ENCODE assay signal across 17 cellular contexts in the genomic region with DNA sequence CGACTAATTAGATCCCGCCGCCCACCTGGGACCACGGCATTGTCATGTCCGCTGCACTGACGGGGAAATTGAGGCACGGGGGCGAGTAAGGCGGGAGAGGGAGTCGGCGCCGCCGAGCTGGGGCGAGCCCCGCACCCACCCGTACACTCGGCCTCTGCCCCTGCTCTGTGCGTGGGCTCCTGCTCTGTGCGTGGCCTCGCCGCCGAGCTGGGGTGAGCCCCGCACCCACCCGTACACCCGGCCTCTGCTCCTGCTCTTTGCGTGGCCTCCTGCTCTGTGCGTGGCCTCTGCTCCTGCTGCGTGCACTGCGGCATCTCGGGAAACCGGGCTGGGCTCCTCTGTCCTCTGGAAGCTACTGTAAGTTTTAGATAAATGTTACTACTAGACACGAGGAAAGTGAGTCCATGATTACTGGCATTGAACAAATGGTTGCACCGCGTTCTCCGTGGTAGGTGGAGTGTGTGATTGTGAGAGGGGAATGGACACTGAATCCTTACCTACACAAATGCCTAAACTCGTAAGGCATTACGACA. TPM values are rescaled to one million over a fixed set of nuclear protein-coding genes. Genes with fewer than 3 reads are reported as not detected.
"Had no signal": no experiment of that assay in that cellular context is flagged by ENCODE, and none has a peak within 500 bp of the region (broad histone marks: within the 10 kb centered on the region; RNA-seq: fewer than 3 reads in every experiment).

No MANE protein-coding gene starts in this region.

- H3K4me1 Mint-ChIP-seq: activated CD4-positive, alpha-beta T cell treated with anti-CD3 and anti-CD28 coated beads, Interleukin-2, amount 10 ng/mL, durations not matched to agents 7 days and 5 days had no signal

- H3K27ac ChIP-seq: ovary, thyroid gland had no signal

- H3K9me3 ChIP-seq: ovary, SK-N-SH, thyroid gland had no signal

- H3K4me3 ChIP-seq: ovary, thyroid gland had no signal

- H3K36me3 ChIP-seq: ovary had no signal

- H3K27me3 Mint-ChIP-seq: activated CD4-positive, alpha-beta T cell treated with anti-CD3 and anti-CD28 coated beads, Interleukin-2, amount 10 ng/mL, durations not matched to agents 7 days and 5 days; natural killer cell treated with Interleukin-12 subunit alpha and Interleukin-12 subunit beta and Interleukin-15 and Interleukin-18, amount 100 ng/mL, for 72 hours had no signal

- H3K9me3 Mint-ChIP-seq: activated CD4-positive, alpha-beta T cell treated with anti-CD3 and anti-CD28 coated beads, Interleukin-2, amount 10 ng/mL, durations not matched to agents 7 days and 5 days; natural killer cell treated with Interleukin-12 subunit alpha and Interleukin-12 subunit beta and Interleukin-15 and Interleukin-18, amount 100 ng/mL, for 72 hours; T-helper 1 cell treated with Interleukin-12 subunit alpha and Interleukin-12 subunit beta and Interleukin-4 antibody, amounts not matched to agents 30 μg/mL and 1 μg/mL, for 36 hours had no signal

- H3K27ac Mint-ChIP-seq: activated CD4-positive, alpha-beta T cell treated with anti-CD3 and anti-CD28 coated beads, Interleukin-2, amount 10 ng/mL, durations not matched to agents 7 days and 5 days; natural killer cell treated with Interleukin-12 subunit alpha and Interleukin-12 subunit beta and Interleukin-15 and Interleukin-18, amount 100 ng/mL, for 72 hours; T-helper 1 cell treated with Interleukin-12 subunit alpha and Interleukin-12 subunit beta and Interleukin-4 antibody, amounts not matched to agents 30 μg/mL and 1 μg/mL, for 36 hours had no signal

- H3K27me3 ChIP-seq: ovary, thyroid gland had no signal

- DNase-seq: activated CD4-positive, alpha-beta T cell treated with anti-CD3 and anti-CD28 coated beads, Interleukin-2, amount 10 ng/mL, durations not matched to agents 7 days and 5 days; activated CD4-positive, CD25-positive, alpha-beta regulatory T cell; activated effector memory CD4-positive, alpha-beta T cell treated with anti-CD3 and anti-CD28 coated beads, Interleukin-2, amount 50 U/mL, for 16 hours; central memory CD4-positive, alpha-beta T cell; cortex of kidney; effector CD8-positive, alpha-beta T cell; hippocampal formation; SK-N-SH; stimulated activated CD4-positive, alpha-beta T cell treated with anti-CD3 and anti-CD28 coated beads, Interleukin-15, amount 100 ng/mL, for 24 hours; stimulated activated CD4-positive, alpha-beta T cell treated with anti-CD3 and anti-CD28 coated beads, Interleukin-4, amount 100 ng/mL, for 24 hours; thyroid gland had no signal

- H3K4me3 Mint-ChIP-seq: activated CD4-positive, alpha-beta T cell treated with anti-CD3 and anti-CD28 coated beads, Interleukin-2, amount 10 ng/mL, durations not matched to agents 7 days and 5 days; natural killer cell treated with Interleukin-12 subunit alpha and Interleukin-12 subunit beta and Interleukin-15 and Interleukin-18, amount 100 ng/mL, for 72 hours; T-helper 1 cell treated with Interleukin-12 subunit alpha and Interleukin-12 subunit beta and Interleukin-4 antibody, amounts not matched to agents 30 μg/mL and 1 μg/mL, for 36 hours had no signal

RNA-seq across cellular contexts. Expression of a gene that starts 0.8 kb away (rescaled TPM):
- total RNA-seq: lung microvascular endothelial cell, mononuclear cell, renal cortical epithelial cell, thyroid gland had no signal
